Comparison of ENCODE assay signal across 9 cellular contexts in the genomic region with DNA sequence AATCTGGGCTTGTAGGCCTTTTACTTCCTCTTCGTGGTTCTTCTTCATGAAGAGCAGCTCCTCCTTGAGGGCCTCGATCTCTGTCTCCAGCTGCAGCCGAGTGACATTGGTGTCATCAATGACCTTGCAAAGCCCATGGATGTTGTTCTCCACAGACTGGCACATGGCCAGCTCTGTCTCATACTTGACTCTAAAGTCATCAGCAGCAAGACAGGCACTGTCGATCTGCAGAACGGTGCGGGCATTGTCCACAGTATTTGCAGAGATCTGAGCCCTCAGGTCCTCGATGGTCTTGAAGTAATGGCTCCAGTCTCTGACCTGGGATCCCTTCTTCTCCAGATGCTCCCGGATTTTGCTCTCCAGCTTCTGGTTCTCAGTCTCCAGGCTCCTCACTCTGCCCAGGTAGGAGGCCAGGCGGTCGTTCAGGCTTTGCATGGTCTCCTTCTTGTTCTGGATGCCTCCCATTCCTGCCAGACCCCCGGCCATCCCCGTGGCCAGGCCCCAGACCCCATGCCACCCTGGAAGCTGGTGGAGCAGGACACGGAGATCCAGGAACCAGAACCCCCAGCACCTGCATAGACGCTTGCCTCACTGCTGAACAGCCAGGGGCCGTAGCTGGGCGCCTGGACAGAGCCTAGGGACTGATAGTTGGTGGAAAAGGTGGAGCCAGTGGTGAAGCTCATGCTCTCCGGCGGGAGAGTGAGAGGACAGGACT. TPM values are rescaled to one million over a fixed set of nuclear protein-coding genes. Genes with fewer than 3 reads are reported as not detected.
DNase-seq lines count a peak whose midpoint lies in the region; ATAC-seq, FAIRE-seq and TF ChIP-seq lines count a peak whose summit lies in the region.
"Not testable (repeated sequence)": the region's sequence is repeated elsewhere in the genome, so short reads cannot be mapped to it uniquely, and the experiment has no call there.
"Had no signal": no experiment of that assay in that cellular context is flagged by ENCODE, and none has a peak within 500 bp of the region (broad histone marks: within the 10 kb centered on the region; RNA-seq: fewer than 3 reads in every experiment).

No MANE protein-coding gene starts in this region.

- not testable (repeated sequence) for H3K4me3 Mint-ChIP-seq in T-helper 17 cell

- H3K4me3 ChIP-seq in H7 (ENCODE audit: insufficient read depth, low read depth, low read length); NB4 (ENCODE audit: low read depth, low read length); kidney (ENCODE audit: low read length in 2 of 2); spleen: not testable (repeated sequence)

- H3K4me1 ChIP-seq in kidney (ENCODE audit: control insufficient read depth in 1 of 2, insufficient read depth in 1 of 2, low read depth in 1 of 2, low read length in 2 of 2), result peaks cover 0 to 12% of the 10 kb centered on the region in 2 donors
- peaks cover 9 to 17% (median 15%) of the 10 kb centered on the region in 6 donors for H3K4me1 ChIP-seq in spleen

- H3K27ac ChIP-seq in kidney (ENCODE audit: low read depth in 2 of 2, low read length in 2 of 2); spleen: not testable (repeated sequence)

- WGBS in spleen, 5 donors, result 74 to 88% (median 80%) methylated on average over 9 to 18 of the region's 18 CpGs

- H3K27me3 Mint-ChIP-seq in T-helper 17 cell, result not testable (repeated sequence)

- H3K36me3 ChIP-seq in H7 (replicated peaks; ENCODE audit: control insufficient read depth, insufficient read depth, low read length); kidney (ENCODE audit: control insufficient read depth in 1 of 2, insufficient read depth in 2 of 2, low read length in 2 of 2); spleen: not testable (repeated sequence)

- not testable (repeated sequence) for H3K9ac ChIP-seq in kidney (ENCODE audit: low read length in 2 of 2)

- H3K27ac Mint-ChIP-seq in T-helper 17 cell, result peak overlapping the region; percentile 62

- not testable (repeated sequence) for TF ChIP-seq POLR2A in NB4 (IDR thresholded peaks at IDR 0.05; ENCODE audit: extremely low read depth, insufficient read length); spleen (IDR thresholded peaks at IDR 0.05)

- FAIRE-seq in kidney (lab: Jason Lieb, UNC), result not testable (repeated sequence)

- DNase-seq in H7 (peak; percentile 16), NB4 (ENCODE audit: low read depth) (peak; percentile 16), kidney (peak; percentile 51), spleen (peak; percentile 69)
- DNase-seq in T-helper 17 cell, result not testable (repeated sequence)
- peak; percentile 10 for DNase-seq in activated T-cell treated with anti-CD3 and anti-CD28 coated beads, Interleukin-2, amount 50 U/mL, for 1 hour

- TF ChIP-seq CTCF in NB4 (IDR thresholded peaks at IDR 0.05; ENCODE audit: low read depth, low read length); kidney (IDR thresholded peaks at IDR 0.05; ENCODE audit: borderline replicate concordance, extremely low read depth, insufficient read depth); spleen (IDR thresholded peaks at IDR 0.05 in 8 of 11, conservative IDR thresholded peaks at IDR 0.05 in 3 of 11): not testable (repeated sequence)

- intact Hi-C loops in kidney (cut with DNase I); spleen (cut with DNase I; ENCODE audit: low total_unique reads): not testable (repeated sequence)

- H3K27me3 ChIP-seq in H7 (ENCODE audit: control insufficient read depth, insufficient read depth, low read length); spleen (replicated peaks in 1 of 7): not testable (repeated sequence)

- ATAC-seq in T-helper 17 cell, result not testable (repeated sequence)

- H3K9me3 ChIP-seq in T-helper 17 cell (ENCODE audit: control insufficient read depth, low read length, poor library complexity, severe bottlenecking); kidney (ENCODE audit: control insufficient read depth in 1 of 2, low read length in 2 of 2); spleen: not testable (repeated sequence)

- H3K36me3 Mint-ChIP-seq in T-helper 17 cell (ENCODE audit: low read depth), result not testable (repeated sequence)

- peaks cover 26% of the 10 kb centered on the region for H3K4me1 Mint-ChIP-seq in T-helper 17 cell

RNA-seq across cellular contexts. Expression of a gene that starts 5.9 kb away (rescaled TPM):
- total RNA-seq in H7 (2014; rRNA removed; shearing (Covaris generic)), result 27.0 and 30.4 TPM in 2 replicates
- total RNA-seq in T-helper 17 cell, result 10 to 100 TPM; 14.6 to 19.2 TPM
- total RNA-seq in kidney, result 14.6 TPM
- polyA plus RNA-seq in kidney (ENCODE audit: insufficient read depth, low read depth, low replicate concordance), result 35.4 TPM
- 10 to 100 TPM; 17.5 to 32.0 (median 21.7) TPM for total RNA-seq in spleen
- polyA plus RNA-seq in spleen, result 10 to 100 TPM; 58.6 to 67.3 (median 59.6) TPM

RNA-seq across cellular contexts. Expression of a gene that starts 42.2 kb away (rescaled TPM):
- 2.3 and 3.3 TPM in 2 replicates for total RNA-seq in H7 (2014; rRNA removed; shearing (Covaris generic))
- not detected for total RNA-seq in T-helper 17 cell
- total RNA-seq in kidney, result 4.7 TPM
- polyA plus RNA-seq in kidney (ENCODE audit: insufficient read depth, low read depth, low replicate concordance), result 81.4 TPM
- total RNA-seq in spleen, result under 1 TPM in 1 of 7 donors, not detected in 6; 0.17 TPM
- under 1 TPM in 1 of 3 donors, not detected in 2; 0.09 TPM for polyA plus RNA-seq in spleen
- total RNA-seq: CD4-positive, alpha-beta memory T cell; HFFc6 had no signal
- polyA plus RNA-seq: CD14-positive monocyte; CD4-positive, alpha-beta memory T cell had no signal
